Comparison of ENCODE assay signal across 32 cellular contexts in genomic region chr1:54766726-54767125, GRCh38. TPM values are rescaled to one million over a fixed set of nuclear protein-coding genes. Genes with fewer than 3 reads are reported as not detected.
DNase-seq lines count a peak whose midpoint lies in the region; ATAC-seq and TF ChIP-seq lines count a peak whose summit lies in the region.
"Had no signal": no experiment of that assay in that cellular context is flagged by ENCODE, and none has a peak within 500 bp of the region (broad histone marks: within the 10 kb centered on the region; RNA-seq: fewer than 3 reads in every experiment).

No MANE protein-coding gene starts in this region.

- no peak overlapping the region for H3K27ac ChIP-seq in osteoblast (ENCODE audit: low read depth, low read length)
- H3K27ac ChIP-seq: C4-2B, esophagus muscularis mucosa, heart left ventricle, HL-60, parathyroid adenoma, right atrium auricular region, SJCRH30, uterus had no signal

- H3K79me2 ChIP-seq in osteoblast (ENCODE audit: insufficient read depth, low read length), result peaks cover 22% of the 10 kb centered on the region

- H3K4me1 ChIP-seq in osteoblast (ENCODE audit: insufficient read depth, low read length), result peaks cover 11% of the 10 kb centered on the region
- H3K4me1 ChIP-seq: SJCRH30, uterus had no signal

- H3K27ac Mint-ChIP-seq in neural crest cell (ENCODE audit: unreplicated experiment), result no peak overlapping the region
- H3K27ac Mint-ChIP-seq: activated CD4-positive, alpha-beta memory T cell treated with anti-CD3 and anti-CD28 coated beads, Interleukin-2, amount 10 ng/mL, durations not matched to agents 7 days and 5 days; activated T-helper 1 cell treated with anti-CD3 and anti-CD28 coated beads, Interleukin-12 subunit alpha, Interleukin-12 subunit beta, Interleukin-2, Interleukin-4 antibody, amounts not matched to agents 30 ng/mL and 10 ng/mL and 1 ng/mL, durations not matched to agents 14 hours and 24 hours and 36 hours had no signal

- H3K4me3 ChIP-seq in epithelial cell of proximal tubule (ENCODE audit: low read depth, low read length), result no peak overlapping the region
- H3K4me3 ChIP-seq in osteoblast (ENCODE audit: insufficient read depth, low read length), result no peak overlapping the region
- H3K4me3 ChIP-seq: esophagus muscularis mucosa, heart left ventricle, right atrium auricular region, SJCRH30, smooth muscle cell, uterus had no signal

- no peak overlapping the region for H2AFZ ChIP-seq in osteoblast (ENCODE audit: low read length)
- H2AFZ ChIP-seq: parathyroid adenoma had no signal

- H3K9me3 Mint-ChIP-seq in neural crest cell, result no peaks in the 10 kb centered on the region
- H3K9me3 Mint-ChIP-seq: activated CD4-positive, alpha-beta memory T cell treated with anti-CD3 and anti-CD28 coated beads, Interleukin-2, amount 10 ng/mL, durations not matched to agents 7 days and 5 days; activated T-helper 1 cell treated with anti-CD3 and anti-CD28 coated beads, Interleukin-12 subunit alpha, Interleukin-12 subunit beta, Interleukin-2, Interleukin-4 antibody, amounts not matched to agents 30 ng/mL and 10 ng/mL and 1 ng/mL, durations not matched to agents 14 hours and 24 hours and 36 hours; naive thymus-derived CD8-positive, alpha-beta T cell had no signal

- peaks cover 2% of the 10 kb centered on the region for H3K27me3 ChIP-seq in osteoblast (ENCODE audit: insufficient read depth, low read length)
- H3K27me3 ChIP-seq: esophagus muscularis mucosa, heart left ventricle, right atrium auricular region, SJCRH30, uterus had no signal

- no peaks in the 10 kb centered on the region for H3K36me3 Mint-ChIP-seq in neural crest cell (ENCODE audit: low read depth)
- H3K36me3 Mint-ChIP-seq: naive thymus-derived CD8-positive, alpha-beta T cell had no signal

- peaks cover 20% of the 10 kb centered on the region for H3K4me1 Mint-ChIP-seq in neural crest cell

- peaks cover 14% of the 10 kb centered on the region for H3K27me3 Mint-ChIP-seq in neural crest cell (ENCODE audit: low read depth)
- H3K27me3 Mint-ChIP-seq: activated CD4-positive, alpha-beta memory T cell treated with anti-CD3 and anti-CD28 coated beads, Interleukin-2, amount 10 ng/mL, durations not matched to agents 7 days and 5 days; naive thymus-derived CD8-positive, alpha-beta T cell had no signal

- peak overlapping the region; percentile 20 for H3K4me3 Mint-ChIP-seq in neural crest cell
- H3K4me3 Mint-ChIP-seq: activated CD4-positive, alpha-beta memory T cell treated with anti-CD3 and anti-CD28 coated beads, Interleukin-2, amount 10 ng/mL, durations not matched to agents 7 days and 5 days; activated T-helper 1 cell treated with anti-CD3 and anti-CD28 coated beads, Interleukin-12 subunit alpha, Interleukin-12 subunit beta, Interleukin-2, Interleukin-4 antibody, amounts not matched to agents 30 ng/mL and 10 ng/mL and 1 ng/mL, durations not matched to agents 14 hours and 24 hours and 36 hours had no signal

- ATAC-seq in HG03045 (IDR thresholded peaks at IDR 0.05; ENCODE audit: unreplicated experiment) (no peak), HG03469 (IDR thresholded peaks at IDR 0.05; ENCODE audit: unreplicated experiment) (no peak)
- ATAC-seq: heart left ventricle; naive thymus-derived CD8-positive, alpha-beta T cell; stimulated activated naive CD8-positive, alpha-beta T cell treated with anti-CD3 and anti-CD28 coated beads, Interleukin-15, Interleukin-2, amounts not matched to agents 100 U/mL and 50 U/mL, for 24 hours had no signal

- no peaks in the 10 kb centered on the region for H3K9me3 ChIP-seq in osteoblast (ENCODE audit: low read depth, low read length)
- H3K9me3 ChIP-seq: esophagus muscularis mucosa, heart left ventricle, right atrium auricular region, SJCRH30, uterus had no signal

- H3K36me3 ChIP-seq in osteoblast (ENCODE audit: insufficient read depth, low read length), result no peaks in the 10 kb centered on the region
- H3K36me3 ChIP-seq: esophagus muscularis mucosa, heart left ventricle, right atrium auricular region, SJCRH30, uterus had no signal

- H3K4me2 ChIP-seq in osteoblast (ENCODE audit: insufficient read depth, low read length), result no peak overlapping the region
- H3K4me2 ChIP-seq: smooth muscle cell had no signal

- peaks cover 2% of the 10 kb centered on the region for H4K20me1 ChIP-seq in osteoblast (ENCODE audit: insufficient read depth, low read length)

- peak; percentile 7 for DNase-seq in NCI-H1105 treated with DMSO at 0.1 percent for 48 hours (lab: John Stamatoyannopoulos, UW)
- DNase-seq in NCI-H1105 (lab: John Stamatoyannopoulos, UW), result no peak
- peak; percentile 68 for DNase-seq in NCI-H146 treated with DMSO at 0.1 percent for 48 hours (lab: John Stamatoyannopoulos, UW; ENCODE audit: unreplicated experiment)
- peak; percentile 23 for DNase-seq in epithelial cell of proximal tubule (ENCODE audit: low read depth)
- DNase-seq in neural crest cell (ENCODE audit: low read depth, low spot score), result no peak
- no peak for DNase-seq in osteoblast (ENCODE audit: insufficient read length, low spot score, missing footprints)
- DNase-seq: 8988T; activated CD4-positive, alpha-beta memory T cell treated with anti-CD3 and anti-CD28 coated beads, Interleukin-2, amount 10 ng/mL, durations not matched to agents 7 days and 5 days; activated CD8-positive, alpha-beta memory T cell treated with anti-CD3 and anti-CD28 coated beads, Interleukin-2, amount 50 U/mL, for 4 hours; activated naive CD4-positive, alpha-beta T cell treated with Interleukin-2 at 50 U/mL for 16 hours; Calu3; central memory CD4-positive, alpha-beta T cell; foreskin fibroblast; heart left ventricle; naive thymus-derived CD8-positive, alpha-beta T cell; NCI-H187 treated with DMSO at 0.1 percent for 48 hours; NCI-H2227 treated with DMSO at 0.1 percent for 48 hours; SJCRH30; stimulated activated CD4-positive, alpha-beta T cell treated with anti-CD3 and anti-CD28 coated beads, Interleukin-1b, Interleukin-23, amount 100 ng/mL, for 48 hours; stimulated activated naive CD8-positive, alpha-beta T cell treated with anti-CD3 and anti-CD28 coated beads, Interleukin-15, Interleukin-2, amounts not matched to agents 100 U/mL and 50 U/mL, for 24 hours; T-helper 9 cell; uterus had no signal

- no peak for TF ChIP-seq CTCF in epithelial cell of proximal tubule (conservative IDR thresholded peaks at IDR 0.05; ENCODE audit: low read depth, low read length)
- no peak for TF ChIP-seq CTCF in neural crest cell (conservative IDR thresholded peaks at IDR 0.05)
- no peak for TF ChIP-seq CTCF in osteoblast (IDR thresholded peaks at IDR 0.05; ENCODE audit: extremely low read depth, low read depth, low read length)

RNA-seq across cellular contexts. Expression of gene PARS2, which starts 2.4 kb away (rescaled TPM):
- 5.1 and 5.4 TPM in 2 replicates for total RNA-seq in epithelial cell of proximal tubule
- total RNA-seq in neural crest cell, result 7.1 and 8.2 TPM in 2 replicates
- total RNA-seq in osteoblast, result 6.2 and 7.4 TPM in 2 replicates

RNA-seq across cellular contexts. Expression of gene TTC22, which starts 34.4 kb away (rescaled TPM):
- total RNA-seq in epithelial cell of proximal tubule, result 1.9 and 4.3 TPM in 2 replicates
- not detected in 2 replicates for total RNA-seq in neural crest cell
- total RNA-seq in osteoblast, result not detected in 2 replicates
- total RNA-seq: RPMI7951, SJCRH30 had no signal

RNA-seq across cellular contexts. Expression of gene TTC4, which starts 51.1 kb away (rescaled TPM):
- total RNA-seq in epithelial cell of proximal tubule (23.1 and 38.6 TPM in 2 replicates), neural crest cell (27.9 and 28.5 TPM in 2 replicates), osteoblast (19.7 and 27.9 TPM in 2 replicates)

Comparison
In these comparisons a context has a peak if more than half of its experiments do, and no peak if none do; other contexts are left out.
1. DNase-seq: peak in NCI-H1105 treated with DMSO at 0.1 percent for 48 hours (single experiment), NCI-H146 treated with DMSO at 0.1 percent for 48 hours (single experiment) and epithelial cell of proximal tubule (single experiment); none in NCI-H1105 (single experiment), neural crest cell (single experiment) and osteoblast (single experiment).